Comparison of ENCODE assay signal across 16 cellular contexts in the genomic region with DNA sequence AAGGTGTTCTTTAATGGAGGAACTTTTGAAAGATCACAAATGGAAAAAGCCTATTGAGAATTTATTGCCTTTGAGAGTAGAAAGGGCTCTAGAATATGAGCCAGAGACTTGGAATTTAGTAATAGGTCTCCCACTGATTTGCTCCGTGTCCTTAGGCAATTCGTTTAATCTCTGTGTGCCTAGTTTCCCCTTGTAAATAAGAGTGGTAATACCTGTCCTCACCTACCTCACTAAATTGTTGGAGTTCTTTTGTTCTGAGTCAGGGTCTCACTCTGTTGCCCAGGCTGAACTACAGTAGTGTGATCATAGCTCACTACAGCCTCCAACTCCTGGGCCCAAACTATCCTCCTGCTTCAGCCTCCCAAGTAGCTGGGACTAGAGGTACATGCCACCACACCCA. TPM values are rescaled to one million over a fixed set of nuclear protein-coding genes. Genes with fewer than 3 reads are reported as not detected.
"Had no signal": no experiment of that assay in that cellular context is flagged by ENCODE, and none has a peak within 500 bp of the region (broad histone marks: within the 10 kb centered on the region; RNA-seq: fewer than 3 reads in every experiment).

No MANE protein-coding gene starts in this region.

- H3K36me3 ChIP-seq: left ventricle myocardium inferior, right atrium auricular region had no signal

- H3K4me3 ChIP-seq: left ventricle myocardium inferior, right atrium auricular region had no signal

- H3K27ac ChIP-seq: left ventricle myocardium inferior, right atrium auricular region had no signal

- H3K27me3 ChIP-seq: right atrium auricular region had no signal

- H3K9me3 ChIP-seq: left ventricle myocardium inferior, right atrium auricular region had no signal

- ATAC-seq: activated T-helper 17 cell treated with anti-CD3 and anti-CD28 coated beads, Interleukin-2, amount 50 U/mL, for 72 hours; stimulated activated naive CD8-positive, alpha-beta T cell treated with anti-CD3 and anti-CD28 coated beads, Interleukin-15, Interleukin-2, amounts not matched to agents 100 U/mL and 50 U/mL, for 24 hours had no signal

- DNase-seq: activated B cell treated with CpG ODN at 0.5 μM for 24 hours; activated CD4-positive, alpha-beta memory T cell treated with anti-CD3 and anti-CD28 coated beads, Interleukin-2, amount 10 ng/mL, durations not matched to agents 7 days and 5 days; activated CD4-positive, alpha-beta T cell treated with anti-CD3 and anti-CD28 coated beads for 4 hours; activated naive CD4-positive, alpha-beta T cell; activated naive CD8-positive, alpha-beta T cell treated with anti-CD3 and anti-CD28 coated beads for 36 hours; activated T-cell treated with anti-CD3 and anti-CD28 coated beads, Interleukin-2, amount 50 U/mL, for 1 hour; amniotic stem cell; erythroblast; hypothalamus; left ventricle myocardium inferior; naive B cell; stimulated activated naive CD8-positive, alpha-beta T cell treated with anti-CD3 and anti-CD28 coated beads, Interleukin-15, Interleukin-2, amounts not matched to agents 100 U/mL and 50 U/mL, for 24 hours; SW 1271 had no signal

- H3K4me1 ChIP-seq: left ventricle myocardium inferior, right atrium auricular region had no signal

RNA-seq across cellular contexts. Expression of gene TEKT2, which starts 15.0 kb away (rescaled TPM):
- total RNA-seq: activated B cell treated with CpG ODN at 0.5 μM for 24 hours; activated CD4-positive, alpha-beta memory T cell treated with anti-CD3 and anti-CD28 coated beads, Interleukin-2, amount 10 ng/mL, durations not matched to agents 7 days and 5 days; cardiac septum; left ventricle myocardium inferior had no signal

RNA-seq across cellular contexts. Expression of gene COL8A2, which starts 56.2 kb away (rescaled TPM):
- total RNA-seq: activated CD4-positive, alpha-beta memory T cell treated with anti-CD3 and anti-CD28 coated beads, Interleukin-2, amount 10 ng/mL, durations not matched to agents 7 days and 5 days had no signal
